29 cellular contexts compared by ENCODE assay signal in genomic region chr13:79777504-79777903, GRCh38.
"Had no signal": no experiment of that assay in that cellular context is flagged by ENCODE, and none has a peak within 500 bp of the region (broad histone marks: within the 10 kb centered on the region; RNA-seq: fewer than 3 reads in every experiment).

No MANE protein-coding gene starts in this region.

- ATAC-seq: esophagus mucosa; foreskin keratinocyte; gastroesophageal sphincter; heart left ventricle; left lung; natural killer cell treated with Interleukin-12 subunit alpha and Interleukin-12 subunit beta and Interleukin-15 and Interleukin-18, amount 100 ng/mL, for 72 hours; psoas muscle; right cardiac atrium; stimulated activated memory B cell treated with anti-CD40 and anti-IgM and Interleukin-4, amounts not matched to agents 10 μg/mL and 1 μg/mL and 100 μg/mL, for 72 hours; stimulated activated naive CD8-positive, alpha-beta T cell treated with anti-CD3 and anti-CD28 coated beads, Interleukin-15, Interleukin-2, amounts not matched to agents 100 U/mL and 50 U/mL, for 24 hours; upper lobe of right lung had no signal

- H3K79me2 ChIP-seq: hepatocyte had no signal

- H3K27me3 Mint-ChIP-seq: dendritic cell treated with granulocyte-macrophage colony-stimulating factor and Interleukin-4, amounts not matched to agents 40 ng/mL and 50 ng/mL, for 4 days; naive B cell; natural killer cell treated with Interleukin-12 subunit alpha and Interleukin-12 subunit beta and Interleukin-15 and Interleukin-18, amount 100 ng/mL, for 72 hours; stimulated activated memory B cell treated with anti-CD40 and anti-IgM and Interleukin-4, amounts not matched to agents 10 μg/mL and 1 μg/mL and 100 μg/mL, for 72 hours had no signal

- H3K4me2 ChIP-seq: hepatocyte had no signal

- H3K36me3 Mint-ChIP-seq: naive B cell; natural killer cell treated with Interleukin-12 subunit alpha and Interleukin-12 subunit beta and Interleukin-15 and Interleukin-18, amount 100 ng/mL, for 72 hours; stimulated activated memory B cell treated with anti-CD40 and anti-IgM and Interleukin-4, amounts not matched to agents 10 μg/mL and 1 μg/mL and 100 μg/mL, for 72 hours had no signal

- H3K4me3 ChIP-seq: gastroesophageal sphincter, heart left ventricle, hepatocyte, left lung, psoas muscle, sigmoid colon, spleen, testis, tibial artery, upper lobe of right lung, uterus had no signal

- H2AFZ ChIP-seq: hepatocyte had no signal

- H3K9me3 Mint-ChIP-seq: dendritic cell treated with granulocyte-macrophage colony-stimulating factor and Interleukin-4, amounts not matched to agents 40 ng/mL and 50 ng/mL, for 4 days; endodermal cell; naive B cell; natural killer cell treated with Interleukin-12 subunit alpha and Interleukin-12 subunit beta and Interleukin-15 and Interleukin-18, amount 100 ng/mL, for 72 hours; stimulated activated memory B cell treated with anti-CD40 and anti-IgM and Interleukin-4, amounts not matched to agents 10 μg/mL and 1 μg/mL and 100 μg/mL, for 72 hours had no signal

- H3K36me3 ChIP-seq: gastroesophageal sphincter, heart left ventricle, left lung, sigmoid colon, spleen, tibial artery, upper lobe of right lung, uterus had no signal

- H3K27me3 ChIP-seq: foreskin keratinocyte, gastroesophageal sphincter, heart left ventricle, hepatocyte, left lung, sigmoid colon, spleen, testis, tibial artery, upper lobe of right lung, uterus had no signal

- H3K4me1 ChIP-seq: psoas muscle, sigmoid colon, testis, uterus had no signal

- H3K9me3 ChIP-seq: gastroesophageal sphincter, heart left ventricle, left lung, psoas muscle, sigmoid colon, spleen, testis, tibial artery, upper lobe of right lung, uterus had no signal

- H3K4me3 Mint-ChIP-seq: dendritic cell treated with granulocyte-macrophage colony-stimulating factor and Interleukin-4, amounts not matched to agents 40 ng/mL and 50 ng/mL, for 4 days; endodermal cell; naive B cell; natural killer cell treated with Interleukin-12 subunit alpha and Interleukin-12 subunit beta and Interleukin-15 and Interleukin-18, amount 100 ng/mL, for 72 hours; stimulated activated memory B cell treated with anti-CD40 and anti-IgM and Interleukin-4, amounts not matched to agents 10 μg/mL and 1 μg/mL and 100 μg/mL, for 72 hours had no signal

- H3K27ac Mint-ChIP-seq: dendritic cell treated with granulocyte-macrophage colony-stimulating factor and Interleukin-4, amounts not matched to agents 40 ng/mL and 50 ng/mL, for 4 days; endodermal cell; natural killer cell treated with Interleukin-12 subunit alpha and Interleukin-12 subunit beta and Interleukin-15 and Interleukin-18, amount 100 ng/mL, for 72 hours; stimulated activated memory B cell treated with anti-CD40 and anti-IgM and Interleukin-4, amounts not matched to agents 10 μg/mL and 1 μg/mL and 100 μg/mL, for 72 hours had no signal

- H3K27ac ChIP-seq: epithelial cell of prostate, foreskin keratinocyte, gastroesophageal sphincter, heart left ventricle, left lung, psoas muscle, sigmoid colon, spleen, testis, tibial artery, upper lobe of right lung, uterus had no signal

- DNase-seq: cerebellar nuclear complex; effector CD8-positive, alpha-beta T cell; endodermal cell; foreskin keratinocyte; heart left ventricle; kidney; left lung; mesenchymal stem cell; midbrain; naive B cell; nucleus accumbens; psoas muscle; right cardiac atrium; sigmoid colon; spleen; stimulated activated CD4-positive, alpha-beta T cell treated with anti-CD3 and anti-CD28 coated beads, Interleukin-4, amount 100 ng/mL, for 4 hours; stimulated activated naive CD8-positive, alpha-beta T cell treated with anti-CD3 and anti-CD28 coated beads, Interleukin-15, Interleukin-2, amounts not matched to agents 100 U/mL and 50 U/mL, for 24 hours; substantia nigra; testis; tibial artery; upper lobe of right lung; uterus had no signal

- H3K4me1 Mint-ChIP-seq: naive B cell; stimulated activated memory B cell treated with anti-CD40 and anti-IgM and Interleukin-4, amounts not matched to agents 10 μg/mL and 1 μg/mL and 100 μg/mL, for 72 hours had no signal
